ENCODE assay signal across 8 cellular contexts in the genomic region with DNA sequence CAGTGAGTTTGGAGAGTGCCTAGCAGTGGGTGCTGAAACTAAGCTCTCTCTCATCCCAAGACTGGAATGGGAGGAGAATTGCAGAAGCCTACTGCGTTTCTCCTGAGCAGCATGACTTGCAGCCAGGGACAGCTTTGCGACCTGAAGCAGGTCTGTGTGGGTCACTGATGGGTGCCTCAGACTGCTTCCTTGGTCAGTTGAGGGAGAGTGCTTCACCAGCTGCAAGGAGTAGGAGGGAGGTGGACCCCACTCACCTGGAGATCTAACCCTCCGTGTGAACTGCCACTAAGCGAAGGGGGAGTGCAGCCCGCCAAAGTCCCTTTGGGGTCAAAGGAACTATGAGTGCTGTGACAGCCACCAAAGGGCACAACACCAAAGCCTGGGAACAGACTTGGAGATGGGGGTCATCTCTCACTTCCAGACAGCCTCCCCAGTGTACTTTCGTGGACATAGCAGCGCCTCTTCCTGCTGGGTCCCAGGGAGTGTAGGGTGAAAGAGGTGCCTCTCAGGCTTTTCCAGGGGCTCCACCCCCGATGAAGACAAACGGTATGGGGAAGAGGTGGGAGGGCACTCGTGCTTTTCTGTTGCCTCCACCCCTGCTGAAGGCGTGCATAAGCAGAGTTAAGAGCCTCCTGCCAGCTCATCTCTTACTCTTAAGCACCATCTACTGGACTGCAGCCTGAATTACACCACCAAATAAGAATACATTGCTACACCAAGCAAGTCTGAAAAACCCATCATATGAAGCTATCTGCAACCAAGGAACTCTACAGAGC. TPM values are rescaled to one million over a fixed set of nuclear protein-coding genes. Genes with fewer than 3 reads are reported as not detected.
A peak's percentile ranks its signal among the peaks of the same experiment; 100 is the strongest.
DNase-seq lines count a peak whose midpoint lies in the region; ATAC-seq and TF ChIP-seq lines count a peak whose summit lies in the region.

No MANE protein-coding gene starts in this region.

- intact Hi-C loops in psoas muscle (cut with DNase I) = no loop called here

- DNase-seq in DMS53 treated with DMSO at 0.1 percent for 48 hours (lab: John Stamatoyannopoulos, UW; ENCODE audit: unreplicated experiment) (peak; percentile 56), NCI-H748 (lab: John Stamatoyannopoulos, UW; ENCODE audit: unreplicated experiment) (peak; percentile 81), globus pallidus (ENCODE audit: low spot score) (peak; percentile 41), psoas muscle (no peak), DMS79 treated with DMSO at 0.1 percent for 48 hours (lab: John Stamatoyannopoulos, UW) (no peak)
- DNase-seq in activated T-cell treated with anti-CD3 and anti-CD28 coated beads, Interleukin-2, amount 50 U/mL, for 72 hours = peak; percentile 40 to 43

- H3K4me3 ChIP-seq in psoas muscle = no peak overlapping the region

- peaks cover 0 to 2% of the 10 kb centered on the region in 2 donors for H3K36me3 Mint-ChIP-seq in activated T-cell treated with anti-CD3 and anti-CD28 coated beads, Interleukin-2, amount 50 U/mL, for 72 hours (ENCODE audit: insufficient read depth in 2 of 2)

- no peaks in the 10 kb centered on the region for H3K4me1 ChIP-seq in psoas muscle

- no peaks in the 10 kb centered on the region for H3K4me1 Mint-ChIP-seq in activated T-cell treated with anti-CD3 and anti-CD28 coated beads, Interleukin-2, amount 50 U/mL, for 72 hours (ENCODE audit: low read depth)

- H3K4me3 Mint-ChIP-seq in activated T-cell treated with anti-CD3 and anti-CD28 coated beads, Interleukin-2, amount 50 U/mL, for 72 hours = no peak overlapping the region

- ATAC-seq in GM19455 (IDR thresholded peaks at IDR 0.05; ENCODE audit: unreplicated experiment) (peak; percentile 96), HG03460 (IDR thresholded peaks at IDR 0.05; ENCODE audit: unreplicated experiment) (peak; percentile 96), psoas muscle (peak in 3 of 4 donors; percentile 76 to 86 (median 84))
- peak; percentile 80 to 86 for ATAC-seq in activated T-cell treated with anti-CD3 and anti-CD28 coated beads, Interleukin-2, amount 50 U/mL, for 72 hours (replicated peaks in 1 of 2)

- WGBS in psoas muscle, 3 donors = 58 to 65% (median 61%) methylated on average over 11 of the region's 11 CpGs

- TF ChIP-seq CTCF in psoas muscle (IDR thresholded peaks at IDR 0.05) = peak; percentile 50

- H3K27me3 Mint-ChIP-seq in activated T-cell treated with anti-CD3 and anti-CD28 coated beads, Interleukin-2, amount 50 U/mL, for 72 hours (ENCODE audit: low read depth) = peaks cover 30% of the 10 kb centered on the region

- no peak overlapping the region for H3K27ac ChIP-seq in psoas muscle

- no peaks in the 10 kb centered on the region for H3K9me3 ChIP-seq in psoas muscle

- no peaks in the 10 kb centered on the region for H3K36me3 ChIP-seq in psoas muscle (ENCODE audit: insufficient read depth in 1 of 2, low read depth in 1 of 2)

- H3K27me3 ChIP-seq in psoas muscle (ENCODE audit: insufficient read depth in 3 of 3, low read length in 2 of 3) = no peaks in the 10 kb centered on the region

- H3K9me3 Mint-ChIP-seq in activated T-cell treated with anti-CD3 and anti-CD28 coated beads, Interleukin-2, amount 50 U/mL, for 72 hours = peaks cover 0 to 2% of the 10 kb centered on the region in 2 donors

- H3K27ac Mint-ChIP-seq in activated T-cell treated with anti-CD3 and anti-CD28 coated beads, Interleukin-2, amount 50 U/mL, for 72 hours = no peak overlapping the region

RNA-seq across cellular contexts. Expression of gene MACIR, which starts 34.3 kb away (rescaled TPM):
- 1 to 10 TPM; 6.0 to 6.4 TPM for total RNA-seq in activated T-cell treated with anti-CD3 and anti-CD28 coated beads, Interleukin-2, amount 50 U/mL, for 72 hours
- 10 to 100 TPM in 1 of 4 donors, 1 to 10 TPM in 3; 4.7 to 25.3 (median 5.0) TPM for total RNA-seq in psoas muscle
- polyA plus RNA-seq in psoas muscle = 10 to 100 TPM in 2 of 3 donors, 1 to 10 TPM in 1; 5.7 to 12.0 (median 10.8) TPM

Comparison
In these comparisons a context has a peak if more than half of its experiments do, and no peak if none do; other contexts are left out.
1. DNase-seq: peak in DMS53 treated with DMSO at 0.1 percent for 48 hours (single experiment), NCI-H748 (single experiment), activated T-cell treated with anti-CD3 and anti-CD28 coated beads, Interleukin-2, amount 50 U/mL, for 72 hours (2 of 2) and globus pallidus (single experiment); none in psoas muscle (0 of 2) and DMS79 treated with DMSO at 0.1 percent for 48 hours (single experiment).
2. Peak in every context shown above with its lines, with median percentiles within 50 percentile points of each other: ATAC-seq.